In the genomic region with DNA sequence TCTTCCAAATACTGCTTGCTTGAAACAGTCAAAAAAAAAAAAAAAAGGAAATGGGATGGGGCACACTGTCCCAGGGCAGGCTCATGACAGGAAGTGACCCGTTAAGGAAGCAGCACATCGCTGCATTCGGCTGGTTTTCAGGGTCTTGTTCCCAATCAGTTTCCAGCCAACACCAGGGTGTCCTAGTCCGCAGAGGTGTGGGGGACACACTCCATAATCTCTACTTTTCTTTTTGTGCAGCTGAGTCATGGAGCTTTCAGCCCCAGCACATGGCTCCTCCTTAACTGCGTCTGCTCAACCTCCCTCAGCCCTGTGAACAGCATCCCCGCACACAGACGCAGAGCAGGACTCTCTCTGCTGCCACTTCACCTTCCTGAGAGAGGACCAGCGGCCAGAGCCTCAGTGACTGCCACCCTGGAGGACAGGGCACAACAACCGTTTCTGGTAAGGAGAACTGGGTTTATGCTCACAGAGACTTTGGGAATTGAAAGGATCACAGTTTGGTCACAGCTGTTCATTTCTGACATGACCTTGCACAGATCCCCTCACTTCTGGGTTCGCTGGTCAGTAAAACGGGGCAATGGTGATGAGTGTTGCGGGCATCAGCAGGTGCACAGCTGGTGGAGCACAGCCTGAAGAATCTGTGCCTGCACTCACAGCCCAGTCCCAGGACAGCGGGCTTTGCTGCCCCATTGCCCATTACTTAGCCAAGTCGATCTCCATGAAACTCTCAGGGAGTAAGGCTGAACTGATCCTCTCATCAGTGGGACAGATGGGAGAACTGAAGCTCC, we compare ENCODE assay signal across 8 cellular contexts. TPM values are rescaled to one million over a fixed set of nuclear protein-coding genes. Genes with fewer than 3 reads are reported as not detected.
DNase-seq lines count a peak whose midpoint lies in the region; ATAC-seq and TF ChIP-seq lines count a peak whose summit lies in the region.

GIMAP5 (plus strand) TSS at position 154 of the 791 bp plus-strand sequence. CDS start 3,467 bp downstream, outside the sequence.

- in situ Hi-C loops in KBM-7 (cut with MboI; ENCODE audit: low pct_unique_long_range_greater_than_20kb, low sequenced_read_pairs) = no loop called here
- in situ Hi-C loops in brain microvascular endothelial cell (cut with HindIII; ENCODE audit: low pct_ligation_motif_present, low sequenced_read_pairs) = no loop called here

- ATAC-seq in GM19328 (IDR thresholded peaks at IDR 0.05; ENCODE audit: unreplicated experiment) = peak; percentile 66

- peak; percentile 45 for DNase-seq in KBM-7
- DNase-seq in activated naive CD4-positive, alpha-beta T cell treated with anti-CD3 and anti-CD28 coated beads, Interleukin-2, amount 50 U/mL, for 16 hours = peak; percentile 64
- DNase-seq in middle frontal gyrus (ENCODE audit: extremely low spot score, low spot score) = no peak
- DNase-seq in T1000 (lab: John Stamatoyannopoulos, UW) = no peak
- DNase-seq in brain microvascular endothelial cell = no peak
- no peak for DNase-seq in NOMO-1 treated with DMSO at 0.1 percent for 48 hours (lab: John Stamatoyannopoulos, UW; ENCODE audit: unreplicated experiment)

- H3K4me1 ChIP-seq in mononuclear cell (ENCODE audit: insufficient read depth, low read length) = peaks cover 70% of the 10 kb centered on the region

- H3K9me3 ChIP-seq in mononuclear cell (ENCODE audit: low read depth, low read length) = no peaks in the 10 kb centered on the region

- no peak within 1 kb of the TSS for H3K27ac ChIP-seq in brain microvascular endothelial cell

- TF ChIP-seq CTCF in brain microvascular endothelial cell (IDR thresholded peaks at IDR 0.05; ENCODE audit: low read depth, low read length, missing control alignments) = no peak

- no peaks in the 10 kb centered on the region for H3K36me3 ChIP-seq in brain microvascular endothelial cell (replicated peaks)

- H3K4me3 ChIP-seq in mononuclear cell (ENCODE audit: low read length) (peak within 1 kb of the TSS; percentile 79), brain microvascular endothelial cell (ENCODE audit: low read depth, low read length) (no peak within 1 kb of the TSS)

- H3K27me3 ChIP-seq in mononuclear cell (ENCODE audit: insufficient read depth, low read length) (no peaks in the 10 kb centered on the region), brain microvascular endothelial cell (replicated peaks) (no peaks in the 10 kb centered on the region)

RNA-seq across cellular contexts. Expression of gene GIMAP5, which starts in this region (rescaled TPM):
- total RNA-seq in mononuclear cell = 102 TPM

Comparison
In these comparisons a context has a peak if more than half of its experiments do, and no peak if none do; other contexts are left out.
1. DNase-seq: peak in KBM-7 (single experiment) and activated naive CD4-positive, alpha-beta T cell treated with anti-CD3 and anti-CD28 coated beads, Interleukin-2, amount 50 U/mL, for 16 hours (single experiment); none in middle frontal gyrus (single experiment), T1000 (single experiment), brain microvascular endothelial cell (single experiment) and NOMO-1 treated with DMSO at 0.1 percent for 48 hours (single experiment).